ENCODE assay signal across 1 cellular context in the genomic region with DNA sequence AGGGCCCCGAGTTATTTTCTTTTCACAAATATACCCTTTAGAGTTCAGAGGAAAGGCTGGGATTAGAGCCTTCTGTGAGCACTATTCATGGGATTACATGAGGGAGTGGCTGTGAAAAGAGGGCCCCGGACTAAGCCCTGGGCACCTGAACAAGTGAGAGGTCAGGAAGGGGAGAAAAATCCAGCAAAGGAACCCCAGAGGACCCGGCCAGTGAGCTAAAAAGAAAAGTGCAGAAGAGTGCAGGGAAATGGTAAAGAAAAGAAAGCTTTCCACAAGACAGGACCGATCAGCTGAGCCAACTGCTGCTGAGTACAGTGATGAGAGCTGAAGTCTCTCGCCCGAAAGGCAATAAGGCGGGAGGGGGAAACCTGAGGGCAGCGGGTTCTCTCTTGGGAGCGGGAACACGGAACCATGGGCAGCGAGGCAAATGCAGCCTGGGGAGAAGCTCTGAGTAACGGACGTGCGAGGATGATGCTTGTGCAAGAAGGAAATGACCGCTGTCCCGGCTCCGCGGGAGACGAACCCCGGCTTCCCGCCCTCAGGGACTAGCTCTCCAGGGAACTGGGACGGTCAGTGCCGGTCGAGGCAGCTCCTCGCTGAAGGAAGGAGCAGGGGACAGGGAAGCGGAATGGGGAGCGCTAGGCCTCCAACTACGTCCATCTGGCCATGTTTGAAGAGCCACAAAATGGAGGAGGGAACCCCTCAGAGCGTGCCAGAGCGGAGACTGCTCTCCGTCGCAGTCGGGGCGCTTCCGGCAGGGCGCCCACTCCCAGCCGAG.
A peak's percentile ranks its signal among the peaks of the same experiment; 100 is the strongest.
TF ChIP-seq lines count a peak whose summit lies in the region.

No MANE protein-coding gene starts in this region.

TF ChIP-seq in A549, 52 proteins besides CTCF, POLR2A, EP300 and RAD21 (continued from another document):
- TF ChIP-seq, protein P1, sequence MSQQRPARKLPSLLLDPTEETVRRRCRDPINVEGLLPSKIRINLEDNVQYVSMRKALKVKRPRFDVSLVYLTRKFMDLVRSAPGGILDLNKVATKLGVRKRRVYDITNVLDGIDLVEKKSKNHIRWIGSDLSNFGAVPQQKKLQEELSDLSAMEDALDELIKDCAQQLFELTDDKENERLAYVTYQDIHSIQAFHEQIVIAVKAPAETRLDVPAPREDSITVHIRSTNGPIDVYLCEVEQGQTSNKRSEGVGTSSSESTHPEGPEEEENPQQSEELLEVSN (IDR thresholded peaks at IDR 0.05; ENCODE audit: borderline replicate concordance, low read depth), result peak; percentile 93
- TF ChIP-seq EHF (CRISPR knock-in tag; IDR thresholded peaks at IDR 0.05), result peak; percentile 83; the same call in 1 of the 2 replicates
- 0 out of 2 replicates have a peak, but pooled peaks have one; percentile 2 for TF ChIP-seq GATA3 (IDR thresholded peaks at IDR 0.05; ENCODE audit: borderline replicate concordance)
- TF ChIP-seq ZNF302 (CRISPR knock-in tag; IDR thresholded peaks at IDR 0.05), result peak; percentile 78
- TF ChIP-seq NPAS2 (CRISPR knock-in tag; IDR thresholded peaks at IDR 0.05; ENCODE audit: borderline replicate concordance), result no peak
- no peak for TF ChIP-seq SMC3 (IDR thresholded peaks at IDR 0.05)
- peak; percentile 91 for TF ChIP-seq HOXB13 (CRISPR knock-in tag; IDR thresholded peaks at IDR 0.05; ENCODE audit: low read depth)
- TF ChIP-seq JUNB (IDR thresholded peaks at IDR 0.05), result no peak
- TF ChIP-seq MYC (IDR thresholded peaks at IDR 0.05; ENCODE audit: borderline replicate concordance, low read length), result no peak
- no peak for TF ChIP-seq ZSCAN20 (CRISPR knock-in tag; IDR thresholded peaks at IDR 0.05)
- TF ChIP-seq HEYL (CRISPR knock-in tag; IDR thresholded peaks at IDR 0.05), result no peak
- no peak for TF ChIP-seq CBX2 (IDR thresholded peaks at IDR 0.05; ENCODE audit: borderline replicate concordance, low read depth)
- peak; percentile 67; the same call in 1 of the 2 replicates for TF ChIP-seq RNF2 (IDR thresholded peaks at IDR 0.05; ENCODE audit: borderline replicate concordance, low read depth)
- peak; percentile 86; the same call in 1 of the 2 replicates for TF ChIP-seq RARB (CRISPR knock-in tag; IDR thresholded peaks at IDR 0.05)
- no peak for TF ChIP-seq MAFK (IDR thresholded peaks at IDR 0.05; ENCODE audit: partially characterized antibody)
- no peak; the same call in none of the 2 replicates for TF ChIP-seq PHF8 (IDR thresholded peaks at IDR 0.05; ENCODE audit: borderline replicate concordance, low read depth)
- peak; percentile 84; the same call in 1 of the 2 replicates for TF ChIP-seq HOXB5 (CRISPR knock-in tag; IDR thresholded peaks at IDR 0.05)
- TF ChIP-seq FOXS1 (CRISPR knock-in tag; IDR thresholded peaks at IDR 0.05), result no peak
- TF ChIP-seq, protein P2, sequence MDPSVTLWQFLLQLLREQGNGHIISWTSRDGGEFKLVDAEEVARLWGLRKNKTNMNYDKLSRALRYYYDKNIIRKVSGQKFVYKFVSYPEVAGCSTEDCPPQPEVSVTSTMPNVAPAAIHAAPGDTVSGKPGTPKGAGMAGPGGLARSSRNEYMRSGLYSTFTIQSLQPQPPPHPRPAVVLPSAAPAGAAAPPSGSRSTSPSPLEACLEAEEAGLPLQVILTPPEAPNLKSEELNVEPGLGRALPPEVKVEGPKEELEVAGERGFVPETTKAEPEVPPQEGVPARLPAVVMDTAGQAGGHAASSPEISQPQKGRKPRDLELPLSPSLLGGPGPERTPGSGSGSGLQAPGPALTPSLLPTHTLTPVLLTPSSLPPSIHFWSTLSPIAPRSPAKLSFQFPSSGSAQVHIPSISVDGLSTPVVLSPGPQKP (IDR thresholded peaks at IDR 0.05; ENCODE audit: low read depth, low read length), result no peak
- no peak for TF ChIP-seq HDAC2 (IDR thresholded peaks at IDR 0.05)
- TF ChIP-seq FOSB (CRISPR knock-in tag; IDR thresholded peaks at IDR 0.05), result 0 out of 2 replicates have a peak, but pooled peaks have one; percentile 56
- TF ChIP-seq SREBF2 (IDR thresholded peaks at IDR 0.05), result no peak
- TF ChIP-seq ZC3H11A (IDR thresholded peaks at IDR 0.05), result no peak
- TF ChIP-seq HMGXB4 (CRISPR knock-in tag; IDR thresholded peaks at IDR 0.05; ENCODE audit: borderline replicate concordance), result 0 out of 2 replicates have a peak, but pooled peaks have one; percentile 73
- no peak for TF ChIP-seq KDM1A (IDR thresholded peaks at IDR 0.05; ENCODE audit: low read depth)
- TF ChIP-seq TP53 (CRISPR knock-in tag; IDR thresholded peaks at IDR 0.05), result peak; percentile 96
